In genomic region chr1:43970911-43971310, GRCh38 we compare ENCODE assay signal across 1 cellular context.
TF ChIP-seq lines count a peak whose summit lies in the region.

No MANE protein-coding gene starts in this region.

TF ChIP-seq in H1, 55 proteins besides CTCF, POLR2A, EP300 and RAD21:
- TF ChIP-seq GTF2F1 (IDR thresholded peaks at IDR 0.05; ENCODE audit: borderline replicate concordance, low read depth, low read length) (no peak), TEAD4 (IDR thresholded peaks at IDR 0.05; ENCODE audit: low read depth, low read length) (no peak), NANOG (IDR thresholded peaks at IDR 0.05; ENCODE audit: insufficient read depth, low read depth, low read length, poor library complexity, severe bottlenecking) (no peak), RFX5 (IDR thresholded peaks at IDR 0.05; ENCODE audit: borderline replicate concordance, low read depth, low read length) (no peak), RNF2 (IDR thresholded peaks at IDR 0.05; ENCODE audit: borderline replicate concordance, low read depth, low read length, missing control alignments, poor library complexity, severe bottlenecking) (no peak), BCL11A (IDR thresholded peaks at IDR 0.05; ENCODE audit: low read depth in 2 of 2, low read length in 2 of 2) (no peak), SIN3A (conservative IDR thresholded peaks at IDR 0.05 in 1 of 2, IDR thresholded peaks at IDR 0.05 in 1 of 2; ENCODE audit: low read depth in 1 of 2, low read length in 2 of 2) (no peak), MAX (IDR thresholded peaks at IDR 0.05) (no peak), SRF (IDR thresholded peaks at IDR 0.05; ENCODE audit: low read depth, low read length) (no peak), CEBPB (IDR thresholded peaks at IDR 0.05; ENCODE audit: low read depth, low read length) (no peak), EZH2 (IDR thresholded peaks at IDR 0.05; ENCODE audit: low read depth, low read length, severe bottlenecking) (no peak), TBP (IDR thresholded peaks at IDR 0.05; ENCODE audit: low read depth, low read length) (no peak), E2F6 (IDR thresholded peaks at IDR 0.05) (no peak), CREB1 (IDR thresholded peaks at IDR 0.05) (no peak), BRCA1 (IDR thresholded peaks at IDR 0.05; ENCODE audit: low read depth, low read length) (no peak), BACH1 (IDR thresholded peaks at IDR 0.05; ENCODE audit: low read length) (no peak), ZNF274 (IDR thresholded peaks at IDR 0.05; ENCODE audit: borderline replicate concordance, extremely low read depth, low read length) (no peak), CHD1 (IDR thresholded peaks at IDR 0.05; ENCODE audit: low read depth, low read length) (no peak), NRF1 (IDR thresholded peaks at IDR 0.05; ENCODE audit: low read depth, low read length) (no peak), CBX8 (IDR thresholded peaks at IDR 0.05; ENCODE audit: borderline replicate concordance, low read depth, low read length) (no peak)
TF ChIP-seq in H1: peak in this region for 0.
